Comparison of ENCODE assay signal across 8 cellular contexts in genomic region chr11:207213-208176, GRCh38. TPM values are rescaled to one million over a fixed set of nuclear protein-coding genes. Genes with fewer than 3 reads are reported as not detected.
DNase-seq lines count a peak whose midpoint lies in the region; ATAC-seq and TF ChIP-seq lines count a peak whose summit lies in the region.

A gene with protein sequence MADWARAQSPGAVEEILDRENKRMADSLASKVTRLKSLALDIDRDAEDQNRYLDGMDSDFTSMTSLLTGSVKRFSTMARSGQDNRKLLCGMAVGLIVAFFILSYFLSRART (minus strand): TSS chr11:207399. CDS start chr11:207321, 78 bp downstream.
Gene RIC8A (plus strand): TSS chr11:207708. CDS start chr11:208855, 1,147 bp downstream.

- H3K27me3 ChIP-seq in CD8-positive, alpha-beta T cell (ENCODE audit: insufficient read depth, low read length) = no peaks in the 10 kb centered on the region
- no peaks in the 10 kb centered on the region for H3K27me3 ChIP-seq in lung (ENCODE audit: control insufficient read depth, insufficient read depth)

- WGBS in lung, 2 donors = 0 to 1% methylated on average over 88 to 90 of the region's 90 CpGs

- H3K27ac Mint-ChIP-seq in CD8-positive, alpha-beta T cell = peak within 1 kb of the TSS; percentile 100

- H3K4me3 ChIP-seq in CD8-positive, alpha-beta T cell (ENCODE audit: low read depth, low read length) = peak within 1 kb of the TSS; percentile 89
- H3K4me3 ChIP-seq in lung = peak within 1 kb of the TSS; percentile 86

- intact Hi-C loops in CD8-positive, alpha-beta T cell (cut with DNase I, micrococcal nuclease) = loop anchor here (1.0 to 5.0 kb wide), 15 partner anchors 29 to 720 kb away; partner anchors contain the start of genes PIDD1 (in 2 of the 2), PSMD13 (in 2 of the 2), RPLP2 (in 2 of the 2) and SIRT3 (in 2 of the 2)

- no peaks in the 10 kb centered on the region for H3K27me3 Mint-ChIP-seq in CD8-positive, alpha-beta T cell (ENCODE audit: low read depth)

- ATAC-seq in CD8-positive, alpha-beta T cell = peak; percentile 76
- peak; percentile 72 for ATAC-seq in GM19467 (IDR thresholded peaks at IDR 0.05; ENCODE audit: unreplicated experiment)
- peak; percentile 94 for ATAC-seq in lung (ENCODE audit: insufficient read depth, low FRiP score)

- no peaks in the 10 kb centered on the region for H3K9me3 ChIP-seq in CD8-positive, alpha-beta T cell (ENCODE audit: low read length)
- no peaks in the 10 kb centered on the region for H3K9me3 ChIP-seq in lung (ENCODE audit: control insufficient read depth in 2 of 2, insufficient read depth in 1 of 2, low read length in 1 of 2)

- POLR2A ChIA-PET in CD8-positive, alpha-beta T cell (lab: Charles Lee) = interaction anchor here (0.6 to 4.4 kb wide), 24 partner anchors 9 to 602 kb away, joined by 3 to 37 read pairs (median 6); partner anchors contain the start of genes NLRP6, PGGHG, PSMD13 and RNH1

- H3K27ac ChIP-seq in CD8-positive, alpha-beta T cell (ENCODE audit: low read depth, low read length) = peak within 1 kb of the TSS; percentile 97
- H3K27ac ChIP-seq in lung (ENCODE audit: low read depth in 1 of 2, low read length in 1 of 2) = peak within 1 kb of the TSS; percentile 95 to 97

- H3K9me3 Mint-ChIP-seq in CD8-positive, alpha-beta T cell = no peaks in the 10 kb centered on the region

- H3K36me3 Mint-ChIP-seq in CD8-positive, alpha-beta T cell = peaks cover 76% of the 10 kb centered on the region

- H3K4me3 Mint-ChIP-seq in CD8-positive, alpha-beta T cell = peak within 1 kb of the TSS; percentile 99

- peak; percentile 93 to 99 (median 95) for DNase-seq in CD8-positive, alpha-beta T cell
- DNase-seq in HS-27A (ENCODE audit: low read depth) (peak; percentile 96), NK-92 (lab: John Stamatoyannopoulos, UW; ENCODE audit: unreplicated experiment) (peak; percentile 88), lung (ENCODE audit: low spot score) (peak; percentile 94)
- DNase-seq in activated CD8-positive, alpha-beta memory T cell treated with anti-CD3 and anti-CD28 coated beads for 1 hour (ENCODE audit: extremely low read depth in 1 of 2, low read depth in 1 of 2) = peak; percentile 94 to 95
- DNase-seq in effector CD4-positive, alpha-beta T cell = peak; percentile 95
- peak; percentile 88 to 94 (median 94) for DNase-seq in stimulated activated CD4-positive, alpha-beta T cell treated with anti-CD3 and anti-CD28 coated beads, TNF-alpha, amount 100 ng/mL, for 4 hours (ENCODE audit: low read depth in 3 of 3)

- no peak for TF ChIP-seq CTCF in CD8-positive, alpha-beta T cell (IDR thresholded peaks at IDR 0.05)
- no peak for TF ChIP-seq CTCF in lung (IDR thresholded peaks at IDR 0.05; ENCODE audit: control extremely low read depth, extremely low read depth)

- H3K4me1 ChIP-seq in CD8-positive, alpha-beta T cell (ENCODE audit: insufficient read depth, low read length) = peaks cover 53% of the 10 kb centered on the region
- H3K4me1 ChIP-seq in lung (ENCODE audit: control insufficient read depth in 2 of 2, insufficient read depth in 2 of 2, low read length in 2 of 2) = peaks cover 0 to 22% of the 10 kb centered on the region in 2 donors

- peaks cover 56% of the 10 kb centered on the region for H3K4me1 Mint-ChIP-seq in CD8-positive, alpha-beta T cell (ENCODE audit: low read depth)

- H3K36me3 ChIP-seq in CD8-positive, alpha-beta T cell (ENCODE audit: insufficient read depth, low read length) = peaks cover 58% of the 10 kb centered on the region
- peaks cover 2 to 42% of the 10 kb centered on the region in 2 donors for H3K36me3 ChIP-seq in lung (ENCODE audit: control insufficient read depth in 2 of 2, insufficient read depth in 2 of 2, low read length in 2 of 2)

- CTCF ChIA-PET in CD8-positive, alpha-beta T cell (lab: Charles Lee) = interaction anchor here (0.6 to 2.4 kb wide), 5 partner anchors 30 to 519 kb away, joined by 3 to 10 read pairs (median 4); partner anchors contain the start of gene PSMD13

RNA-seq across cellular contexts. Expression of the first gene that starts in this region (rescaled TPM):
- total RNA-seq in CD8-positive, alpha-beta T cell = 10 to 100 TPM; 58.0 to 60.9 TPM
- 10 to 100 TPM; 29.7 to 58.7 TPM for total RNA-seq in lung
- 10 to 100 TPM; 30.1 to 49.9 TPM for polyA plus RNA-seq in lung

RNA-seq across cellular contexts. Expression of gene RIC8A, which starts in this region (rescaled TPM):
- 100 to 1,000 TPM; 165 to 176 TPM for total RNA-seq in CD8-positive, alpha-beta T cell
- total RNA-seq in lung = 100 to 1,000 TPM; 104 to 122 TPM
- 10 to 100 TPM; 52.1 to 83.2 TPM for polyA plus RNA-seq in lung

Comparison
In these comparisons a context has a peak if more than half of its experiments do, and no peak if none do; other contexts are left out.
1. Peak in every context shown above with its lines: DNase-seq, ATAC-seq, H3K4me3 ChIP-seq and H3K27ac ChIP-seq.